In the genomic region with DNA sequence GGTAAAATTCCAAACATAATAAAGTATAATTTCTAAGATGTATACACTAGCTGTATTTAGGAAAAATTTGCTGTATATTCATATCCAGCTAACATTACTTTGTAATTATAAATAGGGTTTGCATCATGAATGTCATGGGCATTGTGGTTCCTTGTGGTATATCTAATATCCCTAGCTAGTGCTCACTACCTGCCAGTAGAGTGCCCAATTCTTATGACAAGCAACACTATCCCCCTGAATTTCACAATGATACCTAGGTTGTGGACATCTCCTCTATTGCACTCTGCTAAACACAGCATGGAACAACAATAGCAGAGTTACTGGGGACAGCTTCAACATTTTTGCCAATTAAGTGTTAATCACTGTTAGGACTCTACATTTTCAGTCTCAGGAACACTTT, we compare ENCODE assay signal across 18 cellular contexts.
DNase-seq lines count a peak whose midpoint lies in the region; ATAC-seq and TF ChIP-seq lines count a peak whose summit lies in the region.
"Had no signal": no experiment of that assay in that cellular context is flagged by ENCODE, and none has a peak within 500 bp of the region (broad histone marks: within the 10 kb centered on the region; RNA-seq: fewer than 3 reads in every experiment).

No MANE protein-coding gene starts in this region.

- TF ChIP-seq CTCF in epithelial cell of proximal tubule (conservative IDR thresholded peaks at IDR 0.05; ENCODE audit: low read depth, low read length) = peak; percentile 56

- DNase-seq in epithelial cell of proximal tubule (ENCODE audit: low read depth) (no peak), DMS153 (lab: John Stamatoyannopoulos, UW) (no peak), Right ventricle myocardium superior (no peak), NCI-H524 (lab: John Stamatoyannopoulos, UW) (no peak)
- DNase-seq: ACHN; BE2C; C1 segment of cervical spinal cord; CD4-positive, CD25-positive, alpha-beta regulatory T cell; CD8-positive, alpha-beta memory T cell; COR-L47; DMS 273 treated with DMSO at 0.1 percent for 48 hours; Karpas-422; KBM-7 had no signal

- intact Hi-C loops in Right ventricle myocardium superior (cut with DNase I) = no loop called here

- ATAC-seq in HG02610 (IDR thresholded peaks at IDR 0.05; ENCODE audit: unreplicated experiment) (peak; percentile 77), HG03025 (IDR thresholded peaks at IDR 0.05; ENCODE audit: low FRiP score, unreplicated experiment) (peak; percentile 77), Right ventricle myocardium superior (ENCODE audit: poor library complexity) (no peak), GM18873 (IDR thresholded peaks at IDR 0.05; ENCODE audit: low FRiP score, unreplicated experiment) (no peak)
- ATAC-seq: HepG2 had no signal

- no peak overlapping the region for H3K4me3 ChIP-seq in epithelial cell of proximal tubule (ENCODE audit: low read depth, low read length)
- H3K4me3 ChIP-seq: HAP-1 had no signal

Comparison
In these comparisons a context has a peak if more than half of its experiments do, and no peak if none do; other contexts are left out.
1. ATAC-seq: peak in HG02610 (single experiment) and HG03025 (single experiment); none in Right ventricle myocardium superior (single experiment) and GM18873 (single experiment).